22 cellular contexts compared by ENCODE assay signal in the genomic region with DNA sequence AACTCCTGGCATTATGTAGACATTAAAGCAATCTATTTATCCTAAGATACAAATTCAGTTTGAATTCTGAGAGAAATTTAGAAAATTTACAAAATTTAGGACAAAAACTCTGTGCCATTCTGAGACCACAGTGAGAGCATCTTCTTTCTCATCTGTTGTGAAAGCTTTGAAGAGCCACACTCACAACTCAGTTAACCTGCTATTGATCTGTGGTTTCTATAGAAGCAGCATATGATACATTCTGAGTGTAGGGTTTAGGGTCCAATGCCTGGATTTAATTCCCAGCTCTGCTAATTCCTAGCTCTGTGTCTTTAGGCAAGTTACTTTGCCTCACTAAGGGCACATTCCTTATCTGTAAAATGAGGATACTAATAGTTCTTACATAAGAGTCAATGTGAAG. TPM values are rescaled to one million over a fixed set of nuclear protein-coding genes. Genes with fewer than 3 reads are reported as not detected.
DNase-seq lines count a peak whose midpoint lies in the region; ATAC-seq and TF ChIP-seq lines count a peak whose summit lies in the region.
"Had no signal": no experiment of that assay in that cellular context is flagged by ENCODE, and none has a peak within 500 bp of the region (broad histone marks: within the 10 kb centered on the region; RNA-seq: fewer than 3 reads in every experiment).

No MANE protein-coding gene starts in this region.

- H3K27me3 Mint-ChIP-seq in activated T-helper 17 cell treated with anti-CD3 and anti-CD28 coated beads, Interleukin-2, amount 50 U/mL, for 72 hours = no peaks in the 10 kb centered on the region
- no peaks in the 10 kb centered on the region for H3K27me3 Mint-ChIP-seq in natural killer cell (ENCODE audit: low read depth in 2 of 2)
- H3K27me3 Mint-ChIP-seq: CD4-positive, alpha-beta T cell; CD8-positive, alpha-beta memory T cell had no signal

- H3K9me3 ChIP-seq in PC-9 (ENCODE audit: insufficient read depth, low read depth) = no peaks in the 10 kb centered on the region
- H3K9me3 ChIP-seq: A549; BE2C; BLaER1 treated with 17β-estradiol and CSF1 and Interleukin-3, amounts not matched to agents 10 nM and 100 nM; HAP-1 had no signal

- H3K4me1 Mint-ChIP-seq in activated T-helper 17 cell treated with anti-CD3 and anti-CD28 coated beads, Interleukin-2, amount 50 U/mL, for 72 hours = peaks cover 24% of the 10 kb centered on the region
- H3K4me1 Mint-ChIP-seq in natural killer cell = peaks cover 57 to 59% of the 10 kb centered on the region in 2 donors

- H3K27ac Mint-ChIP-seq in activated T-helper 17 cell treated with anti-CD3 and anti-CD28 coated beads, Interleukin-2, amount 50 U/mL, for 72 hours = peak overlapping the region; percentile 0
- H3K27ac Mint-ChIP-seq in natural killer cell = peak overlapping the region; percentile 41 to 49
- H3K27ac Mint-ChIP-seq: CD4-positive, alpha-beta T cell had no signal

- peaks cover 1% of the 10 kb centered on the region; the same call in 1 of the 2 replicates for H4K20me1 ChIP-seq in PC-9 (ENCODE audit: insufficient read depth)

- no peak overlapping the region for H3K4me3 Mint-ChIP-seq in activated T-helper 17 cell treated with anti-CD3 and anti-CD28 coated beads, Interleukin-2, amount 50 U/mL, for 72 hours
- no peak overlapping the region for H3K4me3 Mint-ChIP-seq in natural killer cell
- H3K4me3 Mint-ChIP-seq: CD14-positive monocyte; CD4-positive, alpha-beta T cell; CD8-positive, alpha-beta memory T cell had no signal

- no TSS peak for BruUV-seq in PC-9 (replicated peaks; lab: Mats Ljungman, UMichigan)

- intact Hi-C loops in PC-9 (cut with micrococcal nuclease; ENCODE audit: unreplicated experiment) = loop anchor here (10.0 kb wide), 1 partner anchor 339 kb away; no protein-coding TSS in a partner anchor
- intact Hi-C loops in natural killer cell (cut with micrococcal nuclease) = no loop called here

- DNase-seq in PC-9 = no peak
- no peak for DNase-seq in natural killer cell
- no peak for DNase-seq in HPDE6-E6E7 (ENCODE audit: extremely low spot score)
- DNase-seq: 8988T; ACHN; AML-193; BE2C; CD4-positive, alpha-beta T cell; CD8-positive, alpha-beta memory T cell; DMS 273 treated with DMSO at 0.1 percent for 48 hours; DMS53; DMS79 treated with DMSO at 0.1 percent for 48 hours; GF-D8; GOT3 had no signal

- POLR2A ChIA-PET in PC-9 (lab: Charles Lee; ENCODE audit: unreplicated experiment) = no interaction called here

- TF ChIP-seq CTCF in PC-9 (conservative IDR thresholded peaks at IDR 0.05) = no peak
- no peak for TF ChIP-seq CTCF in natural killer cell (IDR thresholded peaks at IDR 0.05)

- H3K4me2 ChIP-seq in PC-9 = no peak overlapping the region
- H3K4me2 ChIP-seq: A549; BLaER1 treated with 17β-estradiol and CSF1 and Interleukin-3, amounts not matched to agents 10 nM and 100 nM had no signal

- 0 out of 2 replicates have a peak, but pooled peaks cover 13% of the 10 kb centered on the region for H3K36me3 ChIP-seq in PC-9 (ENCODE audit: low read depth)
- H3K36me3 ChIP-seq: BE2C, HAP-1 had no signal

- H3K79me2 ChIP-seq in PC-9 (ENCODE audit: low read depth) = peaks cover 23% of the 10 kb centered on the region

- peak; percentile 55 for ATAC-seq in activated T-helper 17 cell treated with anti-CD3 and anti-CD28 coated beads, Interleukin-2, amount 50 U/mL, for 72 hours (replicated peaks)
- ATAC-seq in natural killer cell (no peak), HG02884 (IDR thresholded peaks at IDR 0.05; ENCODE audit: unreplicated experiment) (no peak), GM21367 (IDR thresholded peaks at IDR 0.05; ENCODE audit: unreplicated experiment) (no peak), GM19397 (IDR thresholded peaks at IDR 0.05; ENCODE audit: unreplicated experiment) (no peak)
- ATAC-seq: A549 had no signal

- H3K4me1 ChIP-seq in PC-9 (replicated peaks; ENCODE audit: insufficient read depth) = peaks cover 4% of the 10 kb centered on the region; the same call in 1 of the 2 replicates
- H3K4me1 ChIP-seq: BE2C, HAP-1 had no signal

- CTCF ChIA-PET in PC-9 (lab: Charles Lee) = no interaction called here

- peak overlapping the region; percentile 26; the same call in 1 of the 2 replicates for H3K27ac ChIP-seq in PC-9
- H3K27ac ChIP-seq: A549; BLaER1 treated with 17β-estradiol and CSF1 and Interleukin-3, amounts not matched to agents 10 nM and 100 nM had no signal

- no peaks in the 10 kb centered on the region for H3K9me3 Mint-ChIP-seq in activated T-helper 17 cell treated with anti-CD3 and anti-CD28 coated beads, Interleukin-2, amount 50 U/mL, for 72 hours
- no peaks in the 10 kb centered on the region for H3K9me3 Mint-ChIP-seq in natural killer cell
- H3K9me3 Mint-ChIP-seq: CD4-positive, alpha-beta T cell; CD8-positive, alpha-beta memory T cell had no signal

- H2AFZ ChIP-seq in PC-9 = no peak overlapping the region

- H3K27me3 ChIP-seq in PC-9 (ENCODE audit: insufficient read depth, low read depth) = no peaks in the 10 kb centered on the region
- H3K27me3 ChIP-seq: BE2C had no signal

- no peaks in the 10 kb centered on the region for H3K9me2 ChIP-seq in PC-9 (ENCODE audit: insufficient read depth)

- peaks cover 24% of the 10 kb centered on the region for H3K36me3 Mint-ChIP-seq in activated T-helper 17 cell treated with anti-CD3 and anti-CD28 coated beads, Interleukin-2, amount 50 U/mL, for 72 hours (ENCODE audit: low read depth)
- H3K36me3 Mint-ChIP-seq in natural killer cell = peaks cover 6% of the 10 kb centered on the region

- peaks cover 13% of the 10 kb centered on the region; the same call in 1 of the 2 replicates for H3F3A ChIP-seq in PC-9 (ENCODE audit: insufficient read depth, low read depth)

- H3K4me3 ChIP-seq in PC-9 = no peak overlapping the region
- H3K4me3 ChIP-seq: A549; BLaER1 treated with 17β-estradiol and CSF1 and Interleukin-3, amounts not matched to agents 10 nM and 100 nM; HAP-1 had no signal

RNA-seq across cellular contexts. Expression of gene CAST, which starts 21.6 kb away (rescaled TPM):
- total RNA-seq in PC-9 (2021) = 234 and 289 TPM in 2 replicates
- total RNA-seq in activated T-helper 17 cell treated with anti-CD3 and anti-CD28 coated beads, Interleukin-2, amount 50 U/mL, for 72 hours = 100 to 1,000 TPM; 165 to 229 TPM
- total RNA-seq in natural killer cell = 100 to 1,000 TPM; 364 to 414 (median 376) TPM
